In the genomic region with DNA sequence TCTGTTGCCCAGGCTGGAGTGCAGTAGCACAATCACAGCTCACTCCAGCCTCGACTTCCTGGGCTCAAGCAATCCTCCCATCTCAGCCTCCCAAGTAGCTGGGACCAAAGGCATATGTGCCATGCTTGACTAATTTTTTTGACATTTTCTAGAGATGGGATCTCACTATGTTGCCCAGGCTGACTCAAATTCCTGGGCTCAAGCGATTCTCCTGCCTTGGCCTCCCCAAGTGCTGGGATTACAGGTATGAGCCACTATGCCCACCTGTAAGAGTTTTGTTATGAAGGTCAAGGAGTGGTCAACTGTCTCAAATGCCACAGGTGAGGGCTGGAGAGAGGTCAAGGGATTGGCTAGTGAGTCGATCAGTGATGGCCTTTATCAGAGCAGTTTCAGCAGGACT, we compare ENCODE assay signal across 1 cellular context.
TF ChIP-seq lines count a peak whose summit lies in the region.

No MANE protein-coding gene starts in this region.

TF ChIP-seq in WTC11, 78 proteins besides CTCF, POLR2A, EP300 and RAD21:
- TF ChIP-seq, protein P1, sequence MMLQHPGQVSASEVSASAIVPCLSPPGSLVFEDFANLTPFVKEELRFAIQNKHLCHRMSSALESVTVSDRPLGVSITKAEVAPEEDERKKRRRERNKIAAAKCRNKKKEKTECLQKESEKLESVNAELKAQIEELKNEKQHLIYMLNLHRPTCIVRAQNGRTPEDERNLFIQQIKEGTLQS (CRISPR knock-in tag; conservative IDR thresholded peaks at IDR 0.05): no peak
- TF ChIP-seq ZNF121 (CRISPR knock-in tag; IDR thresholded peaks at IDR 0.05): peak; percentile 56; the same call in 1 of the 2 replicates
- TF ChIP-seq MLX (CRISPR knock-in tag; IDR thresholded peaks at IDR 0.05): no peak
- no peak for TF ChIP-seq CREM (CRISPR knock-in tag; IDR thresholded peaks at IDR 0.05)
- TF ChIP-seq OVOL2 (CRISPR knock-in tag; IDR thresholded peaks at IDR 0.05; ENCODE audit: borderline replicate concordance): no peak
- no peak for TF ChIP-seq FOXJ3 (CRISPR knock-in tag; IDR thresholded peaks at IDR 0.05; ENCODE audit: borderline replicate concordance)
- TF ChIP-seq NR2C2 (CRISPR knock-in tag; IDR thresholded peaks at IDR 0.05): no peak
